Comparison of ENCODE assay signal across 19 cellular contexts in the genomic region with DNA sequence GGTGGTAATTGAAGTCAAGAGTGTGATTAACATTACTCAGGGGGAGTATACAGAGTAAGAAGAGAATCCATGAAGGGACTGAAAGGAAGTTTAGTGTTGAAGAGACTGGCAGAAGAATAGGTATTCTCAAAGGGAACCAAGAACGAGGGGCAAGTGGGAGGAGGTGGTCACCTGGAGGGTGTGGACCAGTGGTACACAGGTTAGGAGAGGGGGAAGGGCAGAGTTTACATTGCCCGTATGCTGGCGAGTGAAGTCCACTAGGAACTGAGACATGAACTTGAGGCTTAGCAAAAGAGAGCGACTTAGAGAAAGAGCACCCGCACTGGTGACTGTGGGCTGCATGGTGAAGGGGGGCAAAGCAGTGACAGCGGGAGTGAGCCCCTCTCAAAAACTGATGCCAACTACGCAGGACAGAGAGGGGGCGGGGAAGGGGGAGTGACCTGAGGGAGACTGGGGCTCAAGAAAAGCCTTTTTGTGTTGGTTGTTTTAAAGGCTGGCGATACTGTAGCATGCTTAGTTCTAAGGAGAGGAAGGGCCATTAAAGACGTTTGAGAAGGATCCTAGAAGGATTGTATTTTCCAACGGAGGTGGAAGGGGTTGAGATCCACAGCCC.
"Had no signal": no experiment of that assay in that cellular context is flagged by ENCODE, and none has a peak within 500 bp of the region (broad histone marks: within the 10 kb centered on the region; RNA-seq: fewer than 3 reads in every experiment).

No MANE protein-coding gene starts in this region.

- H3K27ac ChIP-seq: body of pancreas, colonic mucosa, esophagus squamous epithelium, lower lobe of right lung, tibial nerve, vagina had no signal

- H3K4me1 ChIP-seq: body of pancreas, colonic mucosa, esophagus squamous epithelium, lower lobe of right lung, tibial nerve, vagina had no signal

- ATAC-seq: activated T-cell treated with anti-CD3 and anti-CD28 coated beads, Interleukin-2, amount 50 U/mL, for 72 hours; body of pancreas; stimulated activated naive B cell treated with anti-CD40 and anti-IgM and Interleukin-4, amounts not matched to agents 10 μg/mL and 1 μg/mL and 100 μg/mL, for 72 hours had no signal

- H3K36me3 ChIP-seq: colonic mucosa, esophagus squamous epithelium, lower lobe of right lung, tibial nerve, vagina had no signal

- H3K27me3 ChIP-seq: body of pancreas, colonic mucosa, esophagus squamous epithelium, tibial nerve, vagina had no signal

- H3K4me3 ChIP-seq: body of pancreas, colonic mucosa, esophagus squamous epithelium, lower lobe of right lung, tibial nerve, vagina had no signal

- DNase-seq: activated CD4-positive, alpha-beta T cell treated with anti-CD3 and anti-CD28 coated beads for 48 hours; activated CD8-positive, alpha-beta memory T cell treated with anti-CD3 and anti-CD28 coated beads, Interleukin-2, amount 50 U/mL, for 48 hours; activated gamma-delta T cell treated with Interleukin-2 at 50 U/mL for 16 hours; activated T-cell treated with anti-CD3 and anti-CD28 coated beads, Interleukin-2, amount 50 U/mL, for 72 hours; amniotic stem cell; body of pancreas; central memory CD4-positive, alpha-beta T cell; colonic mucosa; esophagus squamous epithelium; hippocampal formation; immature natural killer cell; lower lobe of right lung; posterior cingulate gyrus; stimulated activated CD4-positive, alpha-beta T cell treated with anti-CD3 and anti-CD28 coated beads, Interleukin-15, amount 100 ng/mL, for 24 hours; stimulated activated CD4-positive, alpha-beta T cell treated with anti-CD3 and anti-CD28 coated beads, Interleukin-4, amount 100 ng/mL, for 1 hour; stimulated activated naive B cell treated with anti-CD40 and anti-IgM and Interleukin-4, amounts not matched to agents 10 μg/mL and 1 μg/mL and 100 μg/mL, for 72 hours; T-helper 2 cell had no signal

- H3K9me3 ChIP-seq: body of pancreas, colonic mucosa, esophagus squamous epithelium, lower lobe of right lung, tibial nerve, vagina had no signal
